8 cellular contexts compared by ENCODE assay signal in genomic region chr15:66293419-66294156, GRCh38. TPM values are rescaled to one million over a fixed set of nuclear protein-coding genes. Genes with fewer than 3 reads are reported as not detected.
DNase-seq lines count a peak whose midpoint lies in the region; ATAC-seq and TF ChIP-seq lines count a peak whose summit lies in the region.

TSS of gene DIS3L (plus strand) at chr15:66293568. CDS start at chr15:66293597, 29 bp downstream.

- H3K4me3 Mint-ChIP-seq in activated CD4-positive, alpha-beta T cell treated with anti-CD3 and anti-CD28 coated beads, Interleukin-2, amount 10 ng/mL, durations not matched to agents 7 days and 5 days: peak within 1 kb of the TSS; percentile 85

- peak within 1 kb of the TSS; percentile 48 for H3K4me3 ChIP-seq in lower leg skin (ENCODE audit: low read depth, poor library complexity, severe bottlenecking)

- peaks cover 2% of the 10 kb centered on the region for H3K27me3 Mint-ChIP-seq in activated CD4-positive, alpha-beta T cell treated with anti-CD3 and anti-CD28 coated beads, Interleukin-2, amount 10 ng/mL, durations not matched to agents 7 days and 5 days

- H3K9me3 Mint-ChIP-seq in activated CD4-positive, alpha-beta T cell treated with anti-CD3 and anti-CD28 coated beads, Interleukin-2, amount 10 ng/mL, durations not matched to agents 7 days and 5 days: no peaks in the 10 kb centered on the region

- no peak for TF ChIP-seq CTCF in lower leg skin (IDR thresholded peaks at IDR 0.05)

- H3K4me1 Mint-ChIP-seq in activated CD4-positive, alpha-beta T cell treated with anti-CD3 and anti-CD28 coated beads, Interleukin-2, amount 10 ng/mL, durations not matched to agents 7 days and 5 days: peaks cover 49% of the 10 kb centered on the region

- DNase-seq in NCI-H1694 treated with DMSO at 0.1 percent for 48 hours (lab: John Stamatoyannopoulos, UW) (peak; percentile 12), NCI-H1694 (lab: John Stamatoyannopoulos, UW) (no peak), NCI-H2171 (lab: John Stamatoyannopoulos, UW) (peak; percentile 60), dermis microvascular lymphatic vessel endothelial cell (ENCODE audit: low read depth in 2 of 2) (peak; percentile 23 to 59), lower leg skin (ENCODE audit: low spot score in 2 of 2) (peak; percentile 25 to 91)
- DNase-seq in activated CD4-positive, alpha-beta T cell treated with anti-CD3 and anti-CD28 coated beads, Interleukin-2, amount 10 ng/mL, durations not matched to agents 7 days and 5 days: peak; percentile 62
- DNase-seq in stimulated activated CD4-positive, alpha-beta T cell treated with anti-CD3 and anti-CD28 coated beads, TNF-alpha, amount 100 ng/mL, for 1 hour (ENCODE audit: low read depth in 3 of 3, low spot score in 1 of 3): peak; percentile 13 to 54 (median 34)

- no peak for TF ChIP-seq POLR2A in lower leg skin (IDR thresholded peaks at IDR 0.05)

- CTCF ChIA-PET in activated CD4-positive, alpha-beta T cell treated with anti-CD3 and anti-CD28 coated beads, Interleukin-2, amount 10 ng/mL, durations not matched to agents 7 days and 5 days (lab: Charles Lee): interaction anchor here (1.2 to 1.6 kb wide), 3 partner anchors 9 to 205 kb away, joined by 4 to 5 read pairs (median 4); no protein-coding TSS in a partner anchor

- POLR2A ChIA-PET in activated CD4-positive, alpha-beta T cell treated with anti-CD3 and anti-CD28 coated beads, Interleukin-2, amount 10 ng/mL, durations not matched to agents 7 days and 5 days (lab: Charles Lee): interaction anchor here (1.2 kb wide), 1 partner anchor 93 kb away, joined by 6 read pairs; no protein-coding TSS in a partner anchor

- peaks cover 8% of the 10 kb centered on the region for H3K36me3 Mint-ChIP-seq in activated CD4-positive, alpha-beta T cell treated with anti-CD3 and anti-CD28 coated beads, Interleukin-2, amount 10 ng/mL, durations not matched to agents 7 days and 5 days (ENCODE audit: low read depth)

- peak; percentile 65 for ATAC-seq in HG02840 (IDR thresholded peaks at IDR 0.05; ENCODE audit: low FRiP score, unreplicated experiment)

- WGBS in lower leg skin, 2 donors: 0 to 1% methylated on average over 21 to 31 of the region's 92 CpGs

- H3K27ac Mint-ChIP-seq in activated CD4-positive, alpha-beta T cell treated with anti-CD3 and anti-CD28 coated beads, Interleukin-2, amount 10 ng/mL, durations not matched to agents 7 days and 5 days: peak within 1 kb of the TSS; percentile 95

- intact Hi-C loops in lower leg skin (cut with DNase I; ENCODE audit: low total_unique reads): no loop called here

RNA-seq across cellular contexts. Expression of gene DIS3L, which starts in this region (rescaled TPM):
- total RNA-seq in activated CD4-positive, alpha-beta T cell treated with anti-CD3 and anti-CD28 coated beads, Interleukin-2, amount 10 ng/mL, durations not matched to agents 7 days and 5 days: 10 to 100 TPM; 31.2 to 35.6 TPM
- 17.5 and 20.9 TPM in 2 replicates for total RNA-seq in dermis microvascular lymphatic vessel endothelial cell
- 10 to 100 TPM; 12.9 to 19.7 (median 17.1) TPM for total RNA-seq in lower leg skin
